ENCODE assay signal across 1 cellular context in the genomic region with DNA sequence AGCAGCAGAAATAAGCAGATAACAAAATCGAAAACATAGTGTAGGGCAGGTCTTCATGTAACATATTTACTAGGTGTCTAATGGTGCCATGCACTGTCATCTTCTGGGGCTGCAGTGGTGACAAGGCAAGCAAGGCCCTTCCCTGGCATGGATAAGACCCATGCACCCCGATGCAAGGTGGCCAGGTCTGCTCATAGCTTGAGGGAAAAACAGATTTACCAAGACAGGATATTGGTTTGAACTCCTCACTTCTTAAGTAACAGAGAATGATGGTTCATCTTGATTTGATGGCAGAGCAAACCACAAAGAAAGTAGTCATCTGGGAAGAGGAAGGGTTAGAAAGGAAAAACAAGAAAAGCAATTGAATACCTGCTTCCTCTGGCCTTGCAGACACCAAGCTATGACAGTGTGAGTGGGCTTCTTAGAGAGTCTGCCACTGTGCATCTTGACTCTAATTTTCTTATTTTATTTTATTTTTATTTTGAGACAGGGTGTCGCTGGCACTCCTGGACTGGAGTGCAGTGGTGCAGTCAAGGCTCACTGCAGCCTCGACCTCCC.
TF ChIP-seq lines count a peak whose summit lies in the region.

No MANE protein-coding gene starts in this region.

TF ChIP-seq in HepG2, 621 proteins besides CTCF, POLR2A, EP300 and RAD21 (continued from another document):
- TF ChIP-seq POLR2G (IDR thresholded peaks at IDR 0.05; ENCODE audit: low read depth, low read length) (no peak), ZNF720 (CRISPR knock-in tag; IDR thresholded peaks at IDR 0.05) (no peak), TRIM24 (CRISPR knock-in tag; IDR thresholded peaks at IDR 0.05) (no peak), ZBTB3 (CRISPR knock-in tag; IDR thresholded peaks at IDR 0.05; ENCODE audit: borderline replicate concordance, low read depth) (no peak), DNMT1 (CRISPR knock-in tag; IDR thresholded peaks at IDR 0.05) (no peak), RFX3 (CRISPR knock-in tag; IDR thresholded peaks at IDR 0.05) (no peak), MEIS1 (CRISPR knock-in tag; IDR thresholded peaks at IDR 0.05; ENCODE audit: borderline replicate concordance) (no peak), NFKB2 (CRISPR knock-in tag; IDR thresholded peaks at IDR 0.05; ENCODE audit: borderline replicate concordance) (no peak)
- TF ChIP-seq, protein P1, sequence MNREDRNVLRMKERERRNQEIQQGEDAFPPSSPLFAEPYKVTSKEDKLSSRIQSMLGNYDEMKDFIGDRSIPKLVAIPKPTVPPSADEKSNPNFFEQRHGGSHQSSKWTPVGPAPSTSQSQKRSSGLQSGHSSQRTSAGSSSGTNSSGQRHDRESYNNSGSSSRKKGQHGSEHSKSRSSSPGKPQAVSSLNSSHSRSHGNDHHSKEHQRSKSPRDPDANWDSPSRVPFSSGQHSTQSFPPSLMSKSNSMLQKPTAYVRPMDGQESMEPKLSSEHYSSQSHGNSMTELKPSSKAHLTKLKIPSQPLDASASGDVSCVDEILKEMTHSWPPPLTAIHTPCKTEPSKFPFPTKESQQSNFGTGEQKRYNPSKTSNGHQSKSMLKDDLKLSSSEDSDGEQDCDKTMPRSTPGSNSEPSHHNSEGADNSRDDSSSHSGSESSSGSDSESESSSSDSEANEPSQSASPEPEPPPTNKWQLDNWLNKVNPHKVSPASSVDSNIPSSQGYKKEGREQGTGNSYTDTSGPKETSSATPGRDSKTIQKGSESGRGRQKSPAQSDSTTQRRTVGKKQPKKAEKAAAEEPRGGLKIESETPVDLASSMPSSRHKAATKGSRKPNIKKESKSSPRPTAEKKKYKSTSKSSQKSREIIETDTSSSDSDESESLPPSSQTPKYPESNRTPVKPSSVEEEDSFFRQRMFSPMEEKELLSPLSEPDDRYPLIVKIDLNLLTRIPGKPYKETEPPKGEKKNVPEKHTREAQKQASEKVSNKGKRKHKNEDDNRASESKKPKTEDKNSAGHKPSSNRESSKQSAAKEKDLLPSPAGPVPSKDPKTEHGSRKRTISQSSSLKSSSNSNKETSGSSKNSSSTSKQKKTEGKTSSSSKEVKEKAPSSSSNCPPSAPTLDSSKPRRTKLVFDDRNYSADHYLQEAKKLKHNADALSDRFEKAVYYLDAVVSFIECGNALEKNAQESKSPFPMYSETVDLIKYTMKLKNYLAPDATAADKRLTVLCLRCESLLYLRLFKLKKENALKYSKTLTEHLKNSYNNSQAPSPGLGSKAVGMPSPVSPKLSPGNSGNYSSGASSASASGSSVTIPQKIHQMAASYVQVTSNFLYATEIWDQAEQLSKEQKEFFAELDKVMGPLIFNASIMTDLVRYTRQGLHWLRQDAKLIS (CRISPR knock-in tag; IDR thresholded peaks at IDR 0.05), result no peak
- TF ChIP-seq, protein P2, sequence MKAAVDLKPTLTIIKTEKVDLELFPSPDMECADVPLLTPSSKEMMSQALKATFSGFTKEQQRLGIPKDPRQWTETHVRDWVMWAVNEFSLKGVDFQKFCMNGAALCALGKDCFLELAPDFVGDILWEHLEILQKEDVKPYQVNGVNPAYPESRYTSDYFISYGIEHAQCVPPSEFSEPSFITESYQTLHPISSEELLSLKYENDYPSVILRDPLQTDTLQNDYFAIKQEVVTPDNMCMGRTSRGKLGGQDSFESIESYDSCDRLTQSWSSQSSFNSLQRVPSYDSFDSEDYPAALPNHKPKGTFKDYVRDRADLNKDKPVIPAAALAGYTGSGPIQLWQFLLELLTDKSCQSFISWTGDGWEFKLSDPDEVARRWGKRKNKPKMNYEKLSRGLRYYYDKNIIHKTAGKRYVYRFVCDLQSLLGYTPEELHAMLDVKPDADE (CRISPR knock-in tag; IDR thresholded peaks at IDR 0.05), result no peak
- TF ChIP-seq, protein P3, sequence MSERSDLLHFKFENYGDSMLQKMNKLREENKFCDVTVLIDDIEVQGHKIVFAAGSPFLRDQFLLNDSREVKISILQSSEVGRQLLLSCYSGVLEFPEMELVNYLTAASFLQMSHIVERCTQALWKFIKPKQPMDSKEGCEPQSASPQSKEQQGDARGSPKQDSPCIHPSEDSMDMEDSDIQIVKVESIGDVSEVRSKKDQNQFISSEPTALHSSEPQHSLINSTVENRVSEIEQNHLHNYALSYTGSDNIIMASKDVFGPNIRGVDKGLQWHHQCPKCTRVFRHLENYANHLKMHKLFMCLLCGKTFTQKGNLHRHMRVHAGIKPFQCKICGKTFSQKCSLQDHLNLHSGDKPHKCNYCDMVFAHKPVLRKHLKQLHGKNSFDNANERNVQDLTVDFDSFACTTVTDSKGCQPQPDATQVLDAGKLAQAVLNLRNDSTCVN (CRISPR knock-in tag; IDR thresholded peaks at IDR 0.05; ENCODE audit: borderline replicate concordance), result no peak
- TF ChIP-seq, protein P4, sequence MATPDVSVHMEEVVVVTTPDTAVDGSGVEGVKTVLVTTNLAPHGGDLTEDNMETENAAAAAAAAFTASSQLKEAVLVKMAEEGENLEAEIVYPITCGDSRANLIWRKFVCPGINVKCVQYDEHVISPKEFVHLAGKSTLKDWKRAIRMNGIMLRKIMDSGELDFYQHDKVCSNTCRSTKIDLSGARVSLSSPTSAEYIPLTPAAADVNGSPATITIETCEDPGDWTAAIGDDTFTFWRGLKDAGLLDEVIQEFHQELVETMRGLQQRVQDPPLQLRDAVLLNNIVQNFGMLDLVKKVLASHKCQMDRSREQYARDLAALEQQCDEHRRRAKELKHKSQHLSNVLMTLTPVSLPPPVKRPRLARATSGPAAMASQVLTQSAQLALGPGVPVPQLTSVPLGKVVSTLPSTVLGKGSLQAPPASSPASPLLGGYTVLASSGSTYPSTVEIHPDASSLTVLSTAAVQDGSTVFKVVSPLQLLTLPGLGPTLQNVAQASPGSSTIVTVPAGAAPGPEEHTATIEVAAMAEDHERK (CRISPR knock-in tag; IDR thresholded peaks at IDR 0.05; ENCODE audit: low read depth), result no peak
- TF ChIP-seq, protein P5, sequence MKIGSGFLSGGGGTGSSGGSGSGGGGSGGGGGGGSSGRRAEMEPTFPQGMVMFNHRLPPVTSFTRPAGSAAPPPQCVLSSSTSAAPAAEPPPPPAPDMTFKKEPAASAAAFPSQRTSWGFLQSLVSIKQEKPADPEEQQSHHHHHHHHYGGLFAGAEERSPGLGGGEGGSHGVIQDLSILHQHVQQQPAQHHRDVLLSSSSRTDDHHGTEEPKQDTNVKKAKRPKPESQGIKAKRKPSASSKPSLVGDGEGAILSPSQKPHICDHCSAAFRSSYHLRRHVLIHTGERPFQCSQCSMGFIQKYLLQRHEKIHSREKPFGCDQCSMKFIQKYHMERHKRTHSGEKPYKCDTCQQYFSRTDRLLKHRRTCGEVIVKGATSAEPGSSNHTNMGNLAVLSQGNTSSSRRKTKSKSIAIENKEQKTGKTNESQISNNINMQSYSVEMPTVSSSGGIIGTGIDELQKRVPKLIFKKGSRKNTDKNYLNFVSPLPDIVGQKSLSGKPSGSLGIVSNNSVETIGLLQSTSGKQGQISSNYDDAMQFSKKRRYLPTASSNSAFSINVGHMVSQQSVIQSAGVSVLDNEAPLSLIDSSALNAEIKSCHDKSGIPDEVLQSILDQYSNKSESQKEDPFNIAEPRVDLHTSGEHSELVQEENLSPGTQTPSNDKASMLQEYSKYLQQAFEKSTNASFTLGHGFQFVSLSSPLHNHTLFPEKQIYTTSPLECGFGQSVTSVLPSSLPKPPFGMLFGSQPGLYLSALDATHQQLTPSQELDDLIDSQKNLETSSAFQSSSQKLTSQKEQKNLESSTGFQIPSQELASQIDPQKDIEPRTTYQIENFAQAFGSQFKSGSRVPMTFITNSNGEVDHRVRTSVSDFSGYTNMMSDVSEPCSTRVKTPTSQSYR (CRISPR knock-in tag; IDR thresholded peaks at IDR 0.05; ENCODE audit: borderline replicate concordance), result no peak
- TF ChIP-seq, protein P6, sequence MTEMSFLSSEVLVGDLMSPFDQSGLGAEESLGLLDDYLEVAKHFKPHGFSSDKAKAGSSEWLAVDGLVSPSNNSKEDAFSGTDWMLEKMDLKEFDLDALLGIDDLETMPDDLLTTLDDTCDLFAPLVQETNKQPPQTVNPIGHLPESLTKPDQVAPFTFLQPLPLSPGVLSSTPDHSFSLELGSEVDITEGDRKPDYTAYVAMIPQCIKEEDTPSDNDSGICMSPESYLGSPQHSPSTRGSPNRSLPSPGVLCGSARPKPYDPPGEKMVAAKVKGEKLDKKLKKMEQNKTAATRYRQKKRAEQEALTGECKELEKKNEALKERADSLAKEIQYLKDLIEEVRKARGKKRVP (CRISPR knock-in tag; IDR thresholded peaks at IDR 0.05), result no peak
- TF ChIP-seq, protein P7, sequence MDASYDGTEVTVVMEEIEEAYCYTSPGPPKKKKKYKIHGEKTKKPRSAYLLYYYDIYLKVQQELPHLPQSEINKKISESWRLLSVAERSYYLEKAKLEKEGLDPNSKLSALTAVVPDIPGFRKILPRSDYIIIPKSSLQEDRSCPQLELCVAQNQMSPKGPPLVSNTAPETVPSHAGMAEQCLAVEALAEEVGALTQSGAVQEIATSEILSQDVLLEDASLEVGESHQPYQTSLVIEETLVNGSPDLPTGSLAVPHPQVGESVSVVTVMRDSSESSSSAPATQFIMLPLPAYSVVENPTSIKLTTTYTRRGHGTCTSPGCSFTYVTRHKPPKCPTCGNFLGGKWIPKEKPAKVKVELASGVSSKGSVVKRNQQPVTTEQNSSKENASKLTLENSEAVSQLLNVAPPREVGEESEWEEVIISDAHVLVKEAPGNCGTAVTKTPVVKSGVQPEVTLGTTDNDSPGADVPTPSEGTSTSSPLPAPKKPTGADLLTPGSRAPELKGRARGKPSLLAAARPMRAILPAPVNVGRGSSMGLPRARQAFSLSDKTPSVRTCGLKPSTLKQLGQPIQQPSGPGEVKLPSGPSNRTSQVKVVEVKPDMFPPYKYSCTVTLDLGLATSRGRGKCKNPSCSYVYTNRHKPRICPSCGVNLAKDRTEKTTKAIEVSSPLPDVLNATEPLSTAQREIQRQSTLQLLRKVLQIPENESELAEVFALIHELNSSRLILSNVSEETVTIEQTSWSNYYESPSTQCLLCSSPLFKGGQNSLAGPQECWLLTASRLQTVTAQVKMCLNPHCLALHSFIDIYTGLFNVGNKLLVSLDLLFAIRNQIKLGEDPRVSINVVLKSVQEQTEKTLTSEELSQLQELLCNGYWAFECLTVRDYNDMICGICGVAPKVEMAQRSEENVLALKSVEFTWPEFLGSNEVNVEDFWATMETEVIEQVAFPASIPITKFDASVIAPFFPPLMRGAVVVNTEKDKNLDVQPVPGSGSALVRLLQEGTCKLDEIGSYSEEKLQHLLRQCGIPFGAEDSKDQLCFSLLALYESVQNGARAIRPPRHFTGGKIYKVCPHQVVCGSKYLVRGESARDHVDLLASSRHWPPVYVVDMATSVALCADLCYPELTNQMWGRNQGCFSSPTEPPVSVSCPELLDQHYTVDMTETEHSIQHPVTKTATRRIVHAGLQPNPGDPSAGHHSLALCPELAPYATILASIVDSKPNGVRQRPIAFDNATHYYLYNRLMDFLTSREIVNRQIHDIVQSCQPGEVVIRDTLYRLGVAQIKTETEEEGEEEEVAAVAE (CRISPR knock-in tag; IDR thresholded peaks at IDR 0.05; ENCODE audit: borderline replicate concordance), result no peak
